8 cellular contexts compared by ENCODE assay signal in genomic region chr16:27318399-27319256, GRCh38. TPM values are rescaled to one million over a fixed set of nuclear protein-coding genes. Genes with fewer than 3 reads are reported as not detected.
A peak's percentile ranks its signal among the peaks of the same experiment; 100 is the strongest.
DNase-seq lines count a peak whose midpoint lies in the region; ATAC-seq and TF ChIP-seq lines count a peak whose summit lies in the region.

No MANE protein-coding gene starts in this region.

- no peak for TF ChIP-seq RAD21 in IMR-90 (IDR thresholded peaks at IDR 0.05; ENCODE audit: low read length)

- no peak overlapping the region; the same call in 1 of the 2 replicates for H3K56ac ChIP-seq in IMR-90 (ENCODE audit: extremely low read depth, insufficient read depth, low read length)

- peaks cover 44% of the 10 kb centered on the region for H3K4me1 ChIP-seq in BLaER1
- peaks cover 37% of the 10 kb centered on the region for H3K4me1 ChIP-seq in IMR-90 (ENCODE audit: control insufficient read depth, insufficient read depth, low read length)
- peaks cover 15 to 37% (median 16%) of the 10 kb centered on the region in 3 donors for H3K4me1 ChIP-seq in skeletal muscle tissue (ENCODE audit: control insufficient read depth in 3 of 3, insufficient read depth in 3 of 3, low read length in 3 of 3)

- peak overlapping the region; percentile 66 for H3K4ac ChIP-seq in IMR-90 (ENCODE audit: low read depth, low read length)

- H2BK120ac ChIP-seq in IMR-90 (ENCODE audit: low read depth, low read length), result peak overlapping the region; percentile 64

- peak; percentile 48 for DNase-seq in IMR-90
- peak; percentile 51 for DNase-seq in activated T-cell treated with anti-CD3 and anti-CD28 coated beads for 48 hours (ENCODE audit: low read depth)
- DNase-seq in Right ventricle myocardium inferior (ENCODE audit: missing footprints), result peak; percentile 80
- no peak for DNase-seq in NCI-H2227 treated with DMSO at 0.1 percent for 48 hours (lab: John Stamatoyannopoulos, UW)

- TF ChIP-seq POLR2A in IMR-90 (IDR thresholded peaks at IDR 0.05; ENCODE audit: low read depth, low read length), result no peak

- no peak for ATAC-seq in IMR-90 (ENCODE audit: low read depth)
- peak; percentile 54 for ATAC-seq in Right ventricle myocardium inferior
- ATAC-seq in GM21360 (IDR thresholded peaks at IDR 0.05; ENCODE audit: unreplicated experiment), result no peak
- ATAC-seq in HG03571 (IDR thresholded peaks at IDR 0.05; ENCODE audit: unreplicated experiment), result no peak

- H3K9me3 ChIP-seq in BLaER1, result no peaks in the 10 kb centered on the region
- H3K9me3 ChIP-seq in IMR-90 (ENCODE audit: control insufficient read depth, insufficient read depth, low read length), result no peaks in the 10 kb centered on the region
- H3K9me3 ChIP-seq in skeletal muscle tissue (ENCODE audit: control insufficient read depth in 3 of 3, low read length in 3 of 3), result no peaks in the 10 kb centered on the region

- H2BK5ac ChIP-seq in IMR-90 (ENCODE audit: low read depth, low read length, poor library complexity, severe bottlenecking), result peak overlapping the region; percentile 52

- TF ChIP-seq CTCF in IMR-90 (conservative IDR thresholded peaks at IDR 0.05; ENCODE audit: low read depth, low read length), result no peak

- intact Hi-C loops in IMR-90 (cut with micrococcal nuclease), result no loop called here
- intact Hi-C loops in Right ventricle myocardium inferior (cut with DNase I), result loop anchor here (5.0 kb wide), 3 partner anchors 49 to 76 kb away; partner anchors contain the start of gene NSMCE1

- H3K27me3 ChIP-seq in BLaER1 (peaks cover 6% of the 10 kb centered on the region; the same call in 1 of the 2 replicates), IMR-90 (ENCODE audit: control insufficient read depth, insufficient read depth, low read length) (no peaks in the 10 kb centered on the region), skeletal muscle tissue (ENCODE audit: control insufficient read depth in 3 of 3, insufficient read depth in 3 of 3, low read length in 3 of 3) (peaks cover 2 to 7% (median 3%) of the 10 kb centered on the region in 3 donors)

- H2BK20ac ChIP-seq in IMR-90 (ENCODE audit: low read depth, low read length), result peak overlapping the region; percentile 80

- in situ Hi-C loops in IMR-90 (cut with MboI; ENCODE audit: low sequenced_read_pairs), result loop anchor here (5.0 kb wide), 1 partner anchor 76 kb away; no protein-coding TSS in a partner anchor

- H4K20me1 ChIP-seq in BLaER1 (peaks cover 39% of the 10 kb centered on the region), IMR-90 (ENCODE audit: insufficient read depth, low read length) (peaks cover 51% of the 10 kb centered on the region)

- POLR2A ChIA-PET in IMR-90 (lab: Charles Lee; ENCODE audit: unreplicated experiment), result interaction anchor here (0.5 kb wide), 1 partner anchor 870 kb away, joined by 4 read pairs; no protein-coding TSS in a partner anchor

- peak overlapping the region; percentile 37 for H2AK9ac ChIP-seq in IMR-90 (replicated peaks; ENCODE audit: low read depth, low read length, poor library complexity)

- dilution Hi-C loops in IMR-90 (cut with HindIII; ENCODE audit: low sequenced_read_pairs, unreplicated experiment), result no loop called here

- peak overlapping the region; percentile 7 for H2AFZ ChIP-seq in IMR-90 (replicated peaks; ENCODE audit: low read length, poor library complexity)

- H4K5ac ChIP-seq in IMR-90 (ENCODE audit: low read depth, low read length), result no peak overlapping the region; the same call in 1 of the 2 replicates

- H3K36me3 ChIP-seq in BLaER1 (no peaks in the 10 kb centered on the region), IMR-90 (ENCODE audit: control insufficient read depth, insufficient read depth, low read length) (peaks cover 32% of the 10 kb centered on the region), skeletal muscle tissue (ENCODE audit: control insufficient read depth in 3 of 3, insufficient read depth in 3 of 3, low read length in 3 of 3) (no peaks in the 10 kb centered on the region)

- H4K8ac ChIP-seq in IMR-90 (ENCODE audit: low read depth in 2 of 2, low read length in 2 of 2), result peak overlapping the region; percentile 53 to 58; a peak in 3 of 4 replicates

- peak overlapping the region; percentile 70 for H2AK5ac ChIP-seq in IMR-90 (ENCODE audit: low read depth, low read length)

- H3K9ac ChIP-seq in BLaER1, result 0 out of 2 replicates have a peak overlapping the region, but pooled peaks have one; percentile 12
- peak overlapping the region; percentile 9; the same call in 1 of the 2 replicates for H3K9ac ChIP-seq in IMR-90 (ENCODE audit: low read depth, low read length)
- no peak overlapping the region for H3K9ac ChIP-seq in skeletal muscle tissue (ENCODE audit: low read depth in 1 of 3, low read length in 3 of 3)

- H2BK15ac ChIP-seq in IMR-90 (ENCODE audit: low read depth, low read length), result peak overlapping the region; percentile 44; the same call in 2 of the 3 replicates

- 83% methylated on average over 9 of the region's 18 CpGs; no CpG with 5 or more reads in 1 of the 2 experiments for WGBS in IMR-90 (ENCODE audit: extremely low coverage in 2 of 2, insufficient read length in 1 of 2), 2 experiments

- peak overlapping the region; percentile 73 for H3K14ac ChIP-seq in IMR-90 (replicated peaks; ENCODE audit: low read depth, low read length)

- CTCF ChIA-PET in IMR-90 (lab: Yijun Ruan, JAX), result no interaction called here

- H3K27ac ChIP-seq in BLaER1, result peak overlapping the region; percentile 28; the same call in 1 of the 2 replicates
- peak overlapping the region; percentile 18 for H3K27ac ChIP-seq in IMR-90 (ENCODE audit: insufficient read depth, low read length)
- peak overlapping the region; percentile 34 for H3K27ac ChIP-seq in skeletal muscle tissue (ENCODE audit: low read depth, low read length)

- peaks cover 20% of the 10 kb centered on the region for H3K9me1 ChIP-seq in IMR-90 (ENCODE audit: insufficient read depth, low read length)

- peak overlapping the region; percentile 16; the same call in 1 of the 2 replicates for H3K18ac ChIP-seq in IMR-90 (ENCODE audit: low read depth, low read length)

- peak overlapping the region; percentile 89 for H3K23ac ChIP-seq in IMR-90 (ENCODE audit: low read depth, low read length)

- no TSS peak for BruUV-seq in IMR-90 (replicated peaks; lab: Mats Ljungman, UMichigan)

- H3K4me3 ChIP-seq in BLaER1 (no peak overlapping the region), IMR-90 (ENCODE audit: insufficient read depth, low read depth, low read length) (no peak overlapping the region), skeletal muscle tissue (ENCODE audit: low read length in 3 of 3) (no peak overlapping the region)

- peak overlapping the region; percentile 60 for H3K4me2 ChIP-seq in BLaER1
- H3K4me2 ChIP-seq in IMR-90 (ENCODE audit: low read depth, low read length), result no peak overlapping the region

- peaks cover 7 to 82% of the 10 kb centered on the region in 2 experiments for H3K79me1 ChIP-seq in IMR-90 (ENCODE audit: low read depth in 1 of 2, low read length in 2 of 2)

- H4K91ac ChIP-seq in IMR-90 (ENCODE audit: insufficient read depth, low read depth, low read length), result peak overlapping the region; percentile 62

TF ChIP-seq in IMR-90, 13 proteins besides CTCF, POLR2A, EP300 and RAD21:
- TF ChIP-seq MAFK (IDR thresholded peaks at IDR 0.05; ENCODE audit: low read depth, low read length) (no peak), MXI1 (IDR thresholded peaks at IDR 0.05; ENCODE audit: borderline replicate concordance, low read depth, low read length) (no peak), BHLHE40 (IDR thresholded peaks at IDR 0.05; ENCODE audit: low read depth, low read length) (no peak), CEBPB (IDR thresholded peaks at IDR 0.05; ENCODE audit: low read depth, low read length) (no peak), FOS (IDR thresholded peaks at IDR 0.05; ENCODE audit: low read depth, low read length) (no peak), CHD1 (IDR thresholded peaks at IDR 0.05; ENCODE audit: low read depth, low read length) (no peak), SMC3 (IDR thresholded peaks at IDR 0.05; ENCODE audit: low read depth, low read length) (no peak), RCOR1 (IDR thresholded peaks at IDR 0.05; ENCODE audit: insufficient replicate concordance, low read length) (no peak), MAZ (IDR thresholded peaks at IDR 0.05; ENCODE audit: borderline replicate concordance, low read depth, low read length) (no peak), ELK1 (IDR thresholded peaks at IDR 0.05; ENCODE audit: borderline replicate concordance, low read depth, low read length) (no peak), USF2 (IDR thresholded peaks at IDR 0.05; ENCODE audit: low read depth, low read length) (no peak), RFX5 (IDR thresholded peaks at IDR 0.05; ENCODE audit: low read depth, low read length) (no peak), NFE2L2 (IDR thresholded peaks at IDR 0.05; ENCODE audit: low read depth, low read length) (no peak)

RNA-seq across cellular contexts. Expression of gene IL4R, which starts 4.9 kb away (rescaled TPM):
- total RNA-seq in IMR-90 (2012; rRNA removed), result 6.3 and 8.3 TPM in 2 replicates
- 18.7 and 21.5 TPM in 2 replicates for polyA plus RNA-seq in IMR-90 (2012; rRNA removed)
- 10.3 and 18.0 TPM in 2 replicates for polyA plus RNA-seq in IMR-90 (2012; cell fraction: cytosol; rRNA removed)
- polyA plus RNA-seq in IMR-90 (2012; cell fraction: nucleus; rRNA removed; ENCODE audit: low replicate concordance), result 32.7 and 42.5 TPM in 2 replicates
- 11.1 TPM for total RNA-seq in Right ventricle myocardium inferior
- 7.8 TPM for total RNA-seq in skeletal muscle tissue

RNA-seq across cellular contexts. Expression of gene NSMCE1, which starts 50.1 kb away (rescaled TPM):
- total RNA-seq in IMR-90 (2012; rRNA removed) (120 and 130 TPM in 2 replicates), Right ventricle myocardium inferior (35.8 TPM), skeletal muscle tissue (51.7 TPM)
- polyA plus RNA-seq in IMR-90 (2012; rRNA removed), result 47.5 and 48.0 TPM in 2 replicates
- 36.6 and 48.8 TPM in 2 replicates for polyA plus RNA-seq in IMR-90 (2012; cell fraction: cytosol; rRNA removed)
- polyA plus RNA-seq in IMR-90 (2012; cell fraction: nucleus; rRNA removed; ENCODE audit: low replicate concordance), result 13.4 and 21.5 TPM in 2 replicates

Comparison
In these comparisons a context has a peak if more than half of its experiments do, and no peak if none do; other contexts are left out.
1. H3K9ac ChIP-seq: peak in BLaER1 (single experiment) and IMR-90 (single experiment); none in skeletal muscle tissue (0 of 3).
2. Peak in every context shown above with its lines, with median percentiles within 50 percentile points of each other: H3K27ac ChIP-seq.